In the genomic region with DNA sequence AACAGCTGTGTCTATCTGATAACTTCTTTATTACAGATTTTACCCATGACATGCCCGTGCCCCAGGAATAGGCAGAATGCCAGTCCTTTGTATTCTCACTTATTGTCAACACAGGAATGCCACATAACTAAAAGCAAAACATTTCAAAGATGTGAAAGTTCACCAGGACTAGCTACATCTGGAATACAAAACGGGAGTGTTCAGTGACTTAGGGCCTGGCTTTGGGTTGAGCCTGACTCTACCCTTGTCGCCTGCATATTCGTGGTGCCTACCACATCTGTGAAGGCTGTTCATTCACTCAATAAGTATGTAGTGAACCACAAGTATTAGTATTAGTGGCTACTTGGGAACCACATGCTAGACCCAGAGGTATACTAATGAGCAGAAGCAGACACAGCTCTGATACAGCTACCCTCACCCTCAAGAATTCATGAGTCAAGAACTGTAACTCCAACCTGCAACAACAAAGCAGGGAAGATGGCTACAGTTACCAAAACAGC, we compare ENCODE assay signal across 8 cellular contexts. TPM values are rescaled to one million over a fixed set of nuclear protein-coding genes. Genes with fewer than 3 reads are reported as not detected.
DNase-seq lines count a peak whose midpoint lies in the region; ATAC-seq and TF ChIP-seq lines count a peak whose summit lies in the region.

No MANE protein-coding gene starts in this region.

- CTCF ChIA-PET in CD8-positive, alpha-beta memory T cell (lab: Charles Lee) = interaction anchor here (1.2 to 1.4 kb wide), 3 partner anchors 9 to 76 kb away, joined by 3 to 4 read pairs (median 3); no protein-coding TSS in a partner anchor
- CTCF ChIA-PET in PC-3 (lab: Charles Lee) = no interaction called here

- DNase-seq in CD8-positive, alpha-beta memory T cell = no peak
- DNase-seq in HS-27A (ENCODE audit: low read depth) = peak; percentile 36
- DNase-seq in PC-3 = no peak
- DNase-seq in NCI-H510A (lab: John Stamatoyannopoulos, UW) = no peak

- H4K20me1 ChIP-seq in PC-3 (ENCODE audit: low read length) = no peaks in the 10 kb centered on the region

- no peak overlapping the region for H3K4me2 ChIP-seq in PC-3 (ENCODE audit: low read length)

- BruUV-seq in PC-3 (replicated peaks; lab: Mats Ljungman, UMichigan) = no TSS peak

- H3K36me3 Mint-ChIP-seq in CD8-positive, alpha-beta memory T cell = peaks cover 0 to 23% (median 6%) of the 10 kb centered on the region in 3 donors
- peaks cover 8% of the 10 kb centered on the region for H3K36me3 Mint-ChIP-seq in stimulated activated memory B cell treated with anti-CD40 and anti-IgM and Interleukin-4, amounts not matched to agents 10 μg/mL and 1 μg/mL and 100 μg/mL, for 72 hours

- no peaks in the 10 kb centered on the region for H3K27me3 Mint-ChIP-seq in CD8-positive, alpha-beta memory T cell
- no peaks in the 10 kb centered on the region for H3K27me3 Mint-ChIP-seq in stimulated activated memory B cell treated with anti-CD40 and anti-IgM and Interleukin-4, amounts not matched to agents 10 μg/mL and 1 μg/mL and 100 μg/mL, for 72 hours

- no peaks in the 10 kb centered on the region for H3K36me3 ChIP-seq in CD8-positive, alpha-beta memory T cell (ENCODE audit: insufficient read depth, low read length)
- no peaks in the 10 kb centered on the region for H3K36me3 ChIP-seq in endocrine pancreas (ENCODE audit: control insufficient read depth, insufficient read depth, low read length)
- no peaks in the 10 kb centered on the region for H3K36me3 ChIP-seq in PC-3 (ENCODE audit: low read depth, low read length)

- H3K27ac ChIP-seq in CD8-positive, alpha-beta memory T cell (ENCODE audit: low read depth, low read length) = no peak overlapping the region
- no peak overlapping the region for H3K27ac ChIP-seq in PC-3 (ENCODE audit: low read length)

- H3K4me1 ChIP-seq in CD8-positive, alpha-beta memory T cell (ENCODE audit: insufficient read depth, low read length) = peaks cover 63% of the 10 kb centered on the region
- no peaks in the 10 kb centered on the region for H3K4me1 ChIP-seq in endocrine pancreas (ENCODE audit: control insufficient read depth, insufficient read depth, low read length)
- H3K4me1 ChIP-seq in PC-3 (ENCODE audit: insufficient read depth, low read length) = peaks cover 28% of the 10 kb centered on the region

- H2AFZ ChIP-seq in PC-3 (ENCODE audit: low read length) = no peak overlapping the region

- no peaks in the 10 kb centered on the region for H3K79me2 ChIP-seq in PC-3 (ENCODE audit: low read length)

- no peaks in the 10 kb centered on the region for H3K9me2 ChIP-seq in PC-3 (replicated peaks; ENCODE audit: low read length)

- H3K9me3 ChIP-seq in CD8-positive, alpha-beta memory T cell (ENCODE audit: low read length) = no peaks in the 10 kb centered on the region
- H3K9me3 ChIP-seq in endocrine pancreas (ENCODE audit: control insufficient read depth, low read length) = no peaks in the 10 kb centered on the region
- no peaks in the 10 kb centered on the region for H3K9me3 ChIP-seq in PC-3 (ENCODE audit: low read length)

- H3K9ac ChIP-seq in endocrine pancreas (ENCODE audit: control insufficient read depth, insufficient read depth, low read length) = no peak overlapping the region
- no peak overlapping the region for H3K9ac ChIP-seq in PC-3 (ENCODE audit: low read length)

- H3K4me3 ChIP-seq in CD8-positive, alpha-beta memory T cell (ENCODE audit: low read length) = peak overlapping the region; percentile 54
- H3K4me3 ChIP-seq in endocrine pancreas (ENCODE audit: control insufficient read depth, insufficient read depth, low read length) (peak overlapping the region; percentile 35), PC-3 (ENCODE audit: low read length) (no peak overlapping the region)

- H3F3A ChIP-seq in PC-3 (ENCODE audit: low read length, unreplicated experiment) = peaks cover 5% of the 10 kb centered on the region

- peaks cover 74 to 89% (median 82%) of the 10 kb centered on the region in 3 donors for H3K4me1 Mint-ChIP-seq in CD8-positive, alpha-beta memory T cell
- peaks cover 61% of the 10 kb centered on the region for H3K4me1 Mint-ChIP-seq in stimulated activated memory B cell treated with anti-CD40 and anti-IgM and Interleukin-4, amounts not matched to agents 10 μg/mL and 1 μg/mL and 100 μg/mL, for 72 hours

- peak overlapping the region; percentile 94 to 98 (median 96) for H3K4me3 Mint-ChIP-seq in CD8-positive, alpha-beta memory T cell
- H3K4me3 Mint-ChIP-seq in stimulated activated memory B cell treated with anti-CD40 and anti-IgM and Interleukin-4, amounts not matched to agents 10 μg/mL and 1 μg/mL and 100 μg/mL, for 72 hours = peak overlapping the region; percentile 45

- POLR2A ChIA-PET in CD8-positive, alpha-beta memory T cell (lab: Charles Lee) = no interaction called here
- POLR2A ChIA-PET in PC-3 (lab: Charles Lee; ENCODE audit: unreplicated experiment) = interaction anchor here (0.6 kb wide), 1 partner anchor 779 kb away, joined by 6 read pairs; no protein-coding TSS in a partner anchor

- ATAC-seq in GM19468 (IDR thresholded peaks at IDR 0.05; ENCODE audit: extremely low read depth, unreplicated experiment) (peak; percentile 43), HG02970 (IDR thresholded peaks at IDR 0.05; ENCODE audit: low FRiP score, unreplicated experiment) (no peak), PC-3 (no peak)
- ATAC-seq in stimulated activated memory B cell treated with anti-CD40 and anti-IgM and Interleukin-4, amounts not matched to agents 10 μg/mL and 1 μg/mL and 100 μg/mL, for 72 hours = peak; percentile 81

- intact Hi-C loops in PC-3 (cut with micrococcal nuclease) = no loop called here

- H3K27me3 ChIP-seq in CD8-positive, alpha-beta memory T cell (ENCODE audit: insufficient read depth, low read length, poor library complexity, severe bottlenecking) = no peaks in the 10 kb centered on the region
- H3K27me3 ChIP-seq in endocrine pancreas (ENCODE audit: control insufficient read depth, insufficient read depth, low read length) (no peaks in the 10 kb centered on the region), PC-3 (ENCODE audit: low read length) (no peaks in the 10 kb centered on the region)

- TF ChIP-seq CTCF in PC-3 (conservative IDR thresholded peaks at IDR 0.05; ENCODE audit: low read depth, low read length) = no peak

- H3K9me3 Mint-ChIP-seq in CD8-positive, alpha-beta memory T cell = no peaks in the 10 kb centered on the region
- H3K9me3 Mint-ChIP-seq in stimulated activated memory B cell treated with anti-CD40 and anti-IgM and Interleukin-4, amounts not matched to agents 10 μg/mL and 1 μg/mL and 100 μg/mL, for 72 hours = no peaks in the 10 kb centered on the region

- H3K27ac Mint-ChIP-seq in CD8-positive, alpha-beta memory T cell = peak overlapping the region; percentile 83 to 97 (median 94)
- H3K27ac Mint-ChIP-seq in stimulated activated memory B cell treated with anti-CD40 and anti-IgM and Interleukin-4, amounts not matched to agents 10 μg/mL and 1 μg/mL and 100 μg/mL, for 72 hours = peak overlapping the region; percentile 70

RNA-seq across cellular contexts. Expression of a gene that starts 2.8 kb away (rescaled TPM):
- total RNA-seq in CD8-positive, alpha-beta memory T cell = 10 to 100 TPM; 38.2 to 41.9 TPM
- polyA plus RNA-seq in CD8-positive, alpha-beta memory T cell = 48.1 TPM
- 0.58 and 1.2 TPM in 2 replicates for total RNA-seq in PC-3 (2014; rRNA removed)

Comparison
In these comparisons a context has a peak if more than half of its experiments do, and no peak if none do; other contexts are left out.
1. ATAC-seq: peak in GM19468 (single experiment) and stimulated activated memory B cell treated with anti-CD40 and anti-IgM and Interleukin-4, amounts not matched to agents 10 μg/mL and 1 μg/mL and 100 μg/mL, for 72 hours (single experiment); none in HG02970 (single experiment) and PC-3 (single experiment).
2. RNA of a gene that starts 2.8 kb away (total RNA-seq): 38.2 to 41.9 TPM in CD8-positive, alpha-beta memory T cell; 0.58 to 1.2 TPM in PC-3; every median in the first group is over 10 times any median in the second.